9 cellular contexts compared by ENCODE assay signal in genomic region chr11:130428271-130428670, GRCh38. TPM values are rescaled to one million over a fixed set of nuclear protein-coding genes. Genes with fewer than 3 reads are reported as not detected.
DNase-seq lines count a peak whose midpoint lies in the region; ATAC-seq, FAIRE-seq and TF ChIP-seq lines count a peak whose summit lies in the region.
"Had no signal": no experiment of that assay in that cellular context is flagged by ENCODE, and none has a peak within 500 bp of the region (broad histone marks: within the 10 kb centered on the region; RNA-seq: fewer than 3 reads in every experiment).

Gene ADAMTS8 (minus strand): TSS chr11:130428609. CDS start chr11:130428286, 323 bp downstream.

- peak within 1 kb of the TSS; percentile 71 for H3K4me3 Mint-ChIP-seq in T-helper 1 cell treated with Interleukin-12 subunit alpha and Interleukin-12 subunit beta and Interleukin-4 antibody, amounts not matched to agents 30 μg/mL and 1 μg/mL, for 36 hours
- H3K4me3 Mint-ChIP-seq in astrocyte (ENCODE audit: unreplicated experiment) = peak within 1 kb of the TSS; percentile 70

- no peak for DNase-seq in T-helper 1 cell
- DNase-seq in astrocyte (ENCODE audit: low read depth) = no peak
- no peak for DNase-seq in left lung
- no peak for DNase-seq in tibial artery

- no peaks in the 10 kb centered on the region for H4K20me1 ChIP-seq in astrocyte (ENCODE audit: insufficient read depth, low read length)

- H3K27ac ChIP-seq in astrocyte (ENCODE audit: low read depth, low read length) (no peak within 1 kb of the TSS), left lung (peak within 1 kb of the TSS in 1 of 2 donors; percentile 61), tibial artery (peak within 1 kb of the TSS; percentile 52 to 58)

- H3K79me2 ChIP-seq in astrocyte (ENCODE audit: insufficient read depth, low read length) = no peaks in the 10 kb centered on the region

- H3K27ac Mint-ChIP-seq in T-helper 1 cell treated with Interleukin-12 subunit alpha and Interleukin-12 subunit beta and Interleukin-4 antibody, amounts not matched to agents 30 μg/mL and 1 μg/mL, for 36 hours = no peak within 1 kb of the TSS
- peak within 1 kb of the TSS; percentile 55 for H3K27ac Mint-ChIP-seq in astrocyte (ENCODE audit: unreplicated experiment)

- no peaks in the 10 kb centered on the region for H3K9me3 ChIP-seq in astrocyte (ENCODE audit: insufficient read depth, low read depth, low read length)
- no peaks in the 10 kb centered on the region for H3K9me3 ChIP-seq in left lung
- no peaks in the 10 kb centered on the region for H3K9me3 ChIP-seq in tibial artery

- FAIRE-seq in astrocyte (lab: Jason Lieb, UNC) = no peak
- FAIRE-seq: D721Med had no signal

- ATAC-seq in left lung (no peak), HG02759 (IDR thresholded peaks at IDR 0.05; ENCODE audit: unreplicated experiment) (no peak), HG03025 (IDR thresholded peaks at IDR 0.05; ENCODE audit: low FRiP score, unreplicated experiment) (no peak), GM18519 (IDR thresholded peaks at IDR 0.05; ENCODE audit: low FRiP score, unreplicated experiment) (no peak)

- peaks cover 4% of the 10 kb centered on the region for H3K4me1 Mint-ChIP-seq in T-helper 1 cell treated with Interleukin-12 subunit alpha and Interleukin-12 subunit beta and Interleukin-4 antibody, amounts not matched to agents 30 μg/mL and 1 μg/mL, for 36 hours (ENCODE audit: low read depth)
- peaks cover 3% of the 10 kb centered on the region for H3K4me1 Mint-ChIP-seq in astrocyte (ENCODE audit: low read depth, unreplicated experiment)

- no peaks in the 10 kb centered on the region for H3K4me1 ChIP-seq in astrocyte (ENCODE audit: insufficient read depth, low read length)
- peaks cover 3 to 14% of the 10 kb centered on the region in 2 donors for H3K4me1 ChIP-seq in left lung
- H3K4me1 ChIP-seq in tibial artery = peaks cover 0 to 37% (median 20%) of the 10 kb centered on the region in 4 donors

- H3K36me3 ChIP-seq in astrocyte (ENCODE audit: insufficient read depth, low read length) (no peaks in the 10 kb centered on the region), left lung (no peaks in the 10 kb centered on the region), tibial artery (no peaks in the 10 kb centered on the region)

- TF ChIP-seq CTCF in astrocyte (IDR thresholded peaks at IDR 0.05; ENCODE audit: insufficient read depth, low read depth, low read length) (no peak), left lung (IDR thresholded peaks at IDR 0.05) (no peak), tibial artery (IDR thresholded peaks at IDR 0.05) (peak in 1 of 2 experiments; percentile 9)

- no peaks in the 10 kb centered on the region for H3K36me3 Mint-ChIP-seq in T-helper 1 cell treated with Interleukin-12 subunit alpha and Interleukin-12 subunit beta and Interleukin-4 antibody, amounts not matched to agents 30 μg/mL and 1 μg/mL, for 36 hours (ENCODE audit: low read depth)
- H3K36me3 Mint-ChIP-seq in astrocyte (ENCODE audit: low read depth, unreplicated experiment) = peaks cover 3% of the 10 kb centered on the region

- H3K4me3 ChIP-seq in astrocyte (ENCODE audit: insufficient read depth, low read depth, low read length) (no peak within 1 kb of the TSS), left lung (peak within 1 kb of the TSS; percentile 17 to 37), tibial artery (peak within 1 kb of the TSS; percentile 52 to 69)

- H3K27me3 Mint-ChIP-seq in T-helper 1 cell treated with Interleukin-12 subunit alpha and Interleukin-12 subunit beta and Interleukin-4 antibody, amounts not matched to agents 30 μg/mL and 1 μg/mL, for 36 hours (ENCODE audit: low read depth) = peaks cover 71% of the 10 kb centered on the region
- peaks cover 66% of the 10 kb centered on the region for H3K27me3 Mint-ChIP-seq in astrocyte (ENCODE audit: low read depth, unreplicated experiment)

- intact Hi-C loops in left lung (cut with DNase I) = loop anchor here in 1 of 2 donors (10.0 kb wide), 1 partner anchor 213 kb away; no protein-coding TSS in a partner anchor
- intact Hi-C loops in tibial artery (cut with DNase I; ENCODE audit: low total_unique reads) = loop anchor here (5.0 kb wide), 2 partner anchors 36 to 216 kb away; no protein-coding TSS in a partner anchor

- H3K9ac ChIP-seq in astrocyte (ENCODE audit: low read length) = no peak within 1 kb of the TSS

- H3K27me3 ChIP-seq in astrocyte (ENCODE audit: insufficient read depth, low read length) (peaks cover 67% of the 10 kb centered on the region), left lung (peaks cover 37 to 93% of the 10 kb centered on the region in 2 donors), tibial artery (peaks cover 0 to 3% of the 10 kb centered on the region in 2 donors)

- H3K4me2 ChIP-seq in astrocyte (ENCODE audit: low read length) = peak within 1 kb of the TSS; percentile 81

- peak within 1 kb of the TSS; percentile 15 for H2AFZ ChIP-seq in astrocyte (ENCODE audit: low read depth, low read length)

- H3K9me3 Mint-ChIP-seq in T-helper 1 cell treated with Interleukin-12 subunit alpha and Interleukin-12 subunit beta and Interleukin-4 antibody, amounts not matched to agents 30 μg/mL and 1 μg/mL, for 36 hours = no peaks in the 10 kb centered on the region
- peaks cover 3% of the 10 kb centered on the region for H3K9me3 Mint-ChIP-seq in astrocyte (ENCODE audit: unreplicated experiment)

RNA-seq across cellular contexts. Expression of gene ADAMTS8, which starts in this region (rescaled TPM):
- total RNA-seq in astrocyte (0.17 and 0.20 TPM in 2 replicates), left lung (10 to 100 TPM in 1 of 2 donors, 1 to 10 TPM in 1; 1.2 to 48.5 TPM)
